Comparison of ENCODE assay signal across 2 cellular contexts in genomic region chr19:14073232-14073924, GRCh38.
A peak's percentile ranks its signal among the peaks of the same experiment; 100 is the strongest.
TF ChIP-seq lines count a peak whose summit lies in the region.

No MANE protein-coding gene starts in this region.

TF ChIP-seq in IMR-90, 13 proteins besides CTCF, POLR2A, EP300 and RAD21:
- TF ChIP-seq MAZ (IDR thresholded peaks at IDR 0.05; ENCODE audit: borderline replicate concordance, low read depth, low read length): peak; percentile 60; the same call in 1 of the 2 replicates
- no peak; the same call in 1 of the 2 replicates for TF ChIP-seq MXI1 (IDR thresholded peaks at IDR 0.05; ENCODE audit: borderline replicate concordance, low read depth, low read length)
- peak; percentile 42; the same call in 1 of the 2 replicates for TF ChIP-seq SMC3 (IDR thresholded peaks at IDR 0.05; ENCODE audit: low read depth, low read length)

TF ChIP-seq in SK-N-SH, 30 proteins besides CTCF, POLR2A, EP300 and RAD21:
- TF ChIP-seq NRF1 (IDR thresholded peaks at IDR 0.05; ENCODE audit: low read depth, low read length) (peak; percentile 63), JUND (IDR thresholded peaks at IDR 0.05) (no peak), SMC3 (IDR thresholded peaks at IDR 0.05; ENCODE audit: low read depth, low read length) (peak; percentile 32; the same call in 1 of the 2 replicates), MXI1 (IDR thresholded peaks at IDR 0.05; ENCODE audit: low read depth, low read length) (peak; percentile 58)
